Comparison of ENCODE assay signal across 8 cellular contexts in genomic region chr1:51877434-51878306, GRCh38. TPM values are rescaled to one million over a fixed set of nuclear protein-coding genes. Genes with fewer than 3 reads are reported as not detected.
DNase-seq lines count a peak whose midpoint lies in the region; ATAC-seq, FAIRE-seq and TF ChIP-seq lines count a peak whose summit lies in the region.

No MANE protein-coding gene starts in this region.

- POLR2A ChIA-PET in Panc1 (lab: Charles Lee) = interaction anchor here (0.5 to 0.6 kb wide), 2 partner anchors 899 to 1336 kb away, joined by 3 to 8 read pairs; no protein-coding TSS in a partner anchor
- POLR2A ChIA-PET in H1 (lab: Charles Lee; ENCODE audit: partially characterized antibody) = interaction anchor here (0.8 to 2.8 kb wide), 13 partner anchors 8 to 178 kb away, joined by 3 to 17 read pairs (median 4); partner anchors contain the start of gene TXNDC12

- in situ Hi-C loops in Panc1 (cut with HindIII; ENCODE audit: low pct_unique_long_range_greater_than_20kb, low sequenced_read_pairs) = no loop called here

- H3K56ac ChIP-seq in H1 (replicated peaks; ENCODE audit: insufficient read length, low read depth, low read length) = peak overlapping the region; percentile 84

- H4K91ac ChIP-seq in H1 (replicated peaks; ENCODE audit: insufficient read length, low read length) = no peak overlapping the region

- H3K79me1 ChIP-seq in H1 (ENCODE audit: low read depth, low read length) = no peaks in the 10 kb centered on the region

- H3K36me3 ChIP-seq in Panc1 (ENCODE audit: control insufficient read depth, insufficient read depth, low read length) = peaks cover 4% of the 10 kb centered on the region; the same call in 1 of the 2 replicates
- H3K36me3 ChIP-seq in H1 (ENCODE audit: control insufficient read depth in 2 of 4, insufficient read depth in 4 of 4, low read length in 3 of 4) = no peaks in the 10 kb centered on the region; a peak in 1 of 8 replicates
- peaks cover 0 to 17% of the 10 kb centered on the region in 2 donors for H3K36me3 ChIP-seq in muscle layer of duodenum (ENCODE audit: control insufficient read depth in 1 of 2, insufficient read depth in 2 of 2, low read length in 2 of 2)

- H3K79me2 ChIP-seq in H1 (ENCODE audit: control insufficient read depth in 1 of 2, insufficient read depth in 2 of 2, low read length in 2 of 2) = peaks cover 19 to 55% of the 10 kb centered on the region in 2 experiments

- peaks cover 0 to 2% of the 10 kb centered on the region in 2 experiments for H4K20me1 ChIP-seq in H1 (replicated peaks in 1 of 2; ENCODE audit: control insufficient read depth in 1 of 2, insufficient read depth in 2 of 2, low read length in 2 of 2)

- TF ChIP-seq RAD21 in H1 (IDR thresholded peaks at IDR 0.05 in 1 of 2, conservative IDR thresholded peaks at IDR 0.05 in 1 of 2; ENCODE audit: low read depth in 2 of 2, low read length in 2 of 2) = no peak

- H3K23ac ChIP-seq in H1 (ENCODE audit: insufficient read length) = no peak overlapping the region

- TF ChIP-seq EP300 in H1 (IDR thresholded peaks at IDR 0.05; ENCODE audit: borderline replicate concordance in 1 of 2, low read depth in 2 of 2, low read length in 2 of 2) = no peak

- H3K9ac ChIP-seq in H1 (replicated peaks in 1 of 4; ENCODE audit: extremely low read depth in 1 of 4, low read depth in 3 of 4, low read length in 3 of 4) = peak overlapping the region; percentile 77 to 96 (median 92)

- no peak overlapping the region for H2BK120ac ChIP-seq in H1 (replicated peaks; ENCODE audit: low read depth, low read length)

- H3K18ac ChIP-seq in H1 (ENCODE audit: extremely low read depth, low read length) = peak overlapping the region; percentile 99; the same call in 1 of the 2 replicates

- TF ChIP-seq CTCF in Panc1 (IDR thresholded peaks at IDR 0.05) = no peak
- no peak for TF ChIP-seq CTCF in H1 (IDR thresholded peaks at IDR 0.05; ENCODE audit: control extremely low read depth in 1 of 3, insufficient read depth in 1 of 3, low read depth in 1 of 3, low read length in 3 of 3)

- intact Hi-C loops in Panc1 (cut with micrococcal nuclease; ENCODE audit: unreplicated experiment) = no loop called here

- DNase-seq in DMS114 treated with DMSO at 0.1 percent for 48 hours (lab: John Stamatoyannopoulos, UW; ENCODE audit: unreplicated experiment) = peak; percentile 23
- no peak for DNase-seq in Panc1 (ENCODE audit: low read depth, low spot score)
- no peak for DNase-seq in H1 (ENCODE audit: low read depth in 1 of 2, low spot score in 2 of 2)
- no peak for DNase-seq in activated T-cell treated with anti-CD3 and anti-CD28 coated beads for 4 hours

- no peak overlapping the region; the same call in 1 of the 2 replicates for H2AFZ ChIP-seq in H1 (ENCODE audit: low read length)

- ATAC-seq in GM21619 (IDR thresholded peaks at IDR 0.05; ENCODE audit: unreplicated experiment) (peak; percentile 1), Panc1 (peak; percentile 19), GM19463 (IDR thresholded peaks at IDR 0.05; ENCODE audit: unreplicated experiment) (no peak), GM18873 (IDR thresholded peaks at IDR 0.05; ENCODE audit: low FRiP score, unreplicated experiment) (no peak)

- no peak overlapping the region for H2AK5ac ChIP-seq in H1 (ENCODE audit: low read depth, low read length)

- CTCF ChIA-PET in Panc1 (lab: Charles Lee) = no interaction called here
- CTCF ChIA-PET in H1 (lab: Charles Lee; ENCODE audit: partially characterized antibody) = interaction anchor here (0.9 to 1.6 kb wide), 3 partner anchors 9 to 48 kb away, joined by 3 to 4 read pairs (median 3); no protein-coding TSS in a partner anchor

- no peak overlapping the region for H3K14ac ChIP-seq in H1 (ENCODE audit: insufficient read length)

- H3K27me3 ChIP-seq in Panc1 (ENCODE audit: control insufficient read depth, insufficient read depth, low read length) = no peaks in the 10 kb centered on the region
- no peaks in the 10 kb centered on the region; a peak in 1 of 7 replicates for H3K27me3 ChIP-seq in H1 (replicated peaks in 1 of 4; ENCODE audit: control insufficient read depth in 3 of 4, extremely low read depth in 1 of 4, insufficient read depth in 3 of 4, low read length in 3 of 4)
- no peaks in the 10 kb centered on the region for H3K27me3 ChIP-seq in muscle layer of duodenum (ENCODE audit: low read depth, low read length)

- H2BK5ac ChIP-seq in H1 (ENCODE audit: low read depth, low read length) = peak overlapping the region; percentile 97

- peak overlapping the region; percentile 84; the same call in 1 of the 2 replicates for H2BK12ac ChIP-seq in H1 (ENCODE audit: low read depth, low read length)

- H3K4me1 ChIP-seq in Panc1 (ENCODE audit: control insufficient read depth, insufficient read depth, low read length) (peaks cover 25% of the 10 kb centered on the region), H1 (replicated peaks in 1 of 4; ENCODE audit: control insufficient read depth in 3 of 4, insufficient read depth in 4 of 4, low read length in 3 of 4) (peaks cover 2 to 7% (median 3%) of the 10 kb centered on the region in 4 experiments; a peak in 4 of 7 replicates), muscle layer of duodenum (ENCODE audit: control insufficient read depth in 1 of 2, insufficient read depth in 2 of 2, low read length in 2 of 2) (peaks cover 4 to 19% of the 10 kb centered on the region in 2 donors)

- H2BK20ac ChIP-seq in H1 (ENCODE audit: low read length) = no peak overlapping the region

- H3K27ac ChIP-seq in Panc1 (ENCODE audit: low read length) = peak overlapping the region; percentile 95
- H3K27ac ChIP-seq in H1 (ENCODE audit: low read depth, low read length) = peak overlapping the region; percentile 95
- H3K27ac ChIP-seq in muscle layer of duodenum (ENCODE audit: low read length) = peak overlapping the region; percentile 99

- FAIRE-seq in H1 (lab: Jason Lieb, UNC) = no peak

- peak overlapping the region; percentile 93 for H4K5ac ChIP-seq in H1 (ENCODE audit: insufficient read length, low read depth, low read length)

- no peak overlapping the region for H3K4ac ChIP-seq in H1 (replicated peaks; ENCODE audit: insufficient read length, low read depth, low read length)

- 0 out of 3 replicates have a peak, but pooled peaks of 1 of the 2 experiments have one; percentile 7 for TF ChIP-seq POLR2A in H1 (IDR thresholded peaks at IDR 0.05; ENCODE audit: control extremely low read depth in 1 of 2, low read depth in 2 of 2, low read length in 2 of 2)

- BruUV-seq in Panc1 (replicated peaks; lab: Mats Ljungman, UMichigan) = TSS peak; percentile 74

- no peak overlapping the region for H2BK15ac ChIP-seq in H1 (ENCODE audit: low read length)

- H3K4me3 ChIP-seq in Panc1 (ENCODE audit: low read depth in 2 of 2, low read length in 2 of 2) (peak overlapping the region; percentile 92 to 94), H1 (ENCODE audit: extremely low read depth in 1 of 4, insufficient read depth in 2 of 4, low read depth in 3 of 4, low read length in 4 of 4) (peak overlapping the region; percentile 83 to 96 (median 93)), muscle layer of duodenum (ENCODE audit: low read depth in 1 of 2, low read length in 2 of 2) (peak overlapping the region; percentile 97 to 99)

- H3K23me2 ChIP-seq in H1 (ENCODE audit: low read depth, low read length) = peaks cover 5% of the 10 kb centered on the region; the same call in 1 of the 2 replicates

- peak overlapping the region; percentile 75 to 92 for H3K4me2 ChIP-seq in H1 (ENCODE audit: insufficient read depth in 1 of 2, low read depth in 2 of 2, low read length in 2 of 2)

- WGBS in H1 (ENCODE audit: extremely low coverage in 1 of 2, insufficient coverage in 1 of 2, insufficient read length in 1 of 2, insufficient replicate concordance in 2 of 2, low coverage in 1 of 2, low lambda C conversion rate in 2 of 2, missing lambda C conversion rate in 1 of 2), 2 experiments = 17% methylated on average over 20 of the region's 20 CpGs; no CpG with 5 or more reads in 1 of the 2 experiments

- peak overlapping the region; percentile 93; the same call in 1 of the 2 replicates for H4K8ac ChIP-seq in H1 (ENCODE audit: extremely low read depth, insufficient read depth, low read length)

- H3K9me3 ChIP-seq in Panc1 (ENCODE audit: control insufficient read depth, insufficient read depth, low read depth, low read length) (no peaks in the 10 kb centered on the region), H1 (ENCODE audit: insufficient read depth in 2 of 2, low read depth in 1 of 2, low read length in 1 of 2) (no peaks in the 10 kb centered on the region), muscle layer of duodenum (ENCODE audit: control insufficient read depth in 1 of 2, low read length in 2 of 2) (no peaks in the 10 kb centered on the region)

TF ChIP-seq in H1, 55 proteins besides CTCF, POLR2A, EP300 and RAD21 (continues in another document):
- TF ChIP-seq SIRT6 (IDR thresholded peaks at IDR 0.05; ENCODE audit: low read length) = no peak
- TF ChIP-seq SUZ12 (IDR thresholded peaks at IDR 0.05; ENCODE audit: low read length) = no peak
- no peak for TF ChIP-seq BACH1 (IDR thresholded peaks at IDR 0.05; ENCODE audit: low read length)
- TF ChIP-seq USF2 (IDR thresholded peaks at IDR 0.05; ENCODE audit: low read length) = no peak
- TF ChIP-seq RBBP5 (IDR thresholded peaks at IDR 0.05; ENCODE audit: borderline replicate concordance, low read depth, low read length) = no peak
- TF ChIP-seq ASH2L (IDR thresholded peaks at IDR 0.05; ENCODE audit: low read length) = no peak
- no peak for TF ChIP-seq MAX (IDR thresholded peaks at IDR 0.05)
- no peak for TF ChIP-seq POU5F1 (IDR thresholded peaks at IDR 0.05; ENCODE audit: low read depth, low read length)

RNA-seq across cellular contexts. Expression of gene NRDC, which starts 0.9 kb away (rescaled TPM):
- 180 TPM for total RNA-seq in Panc1 (2021; ENCODE audit: unreplicated experiment)
- polyA plus RNA-seq in Panc1 (2012; ENCODE audit: insufficient read length) = 118 TPM
- 177 and 182 TPM in 2 replicates for total RNA-seq in H1 (2021; fragmentation: NEBNext Ultra II Directional; extraction: Animal tissue kit (Norgen Biotek cat#: 25700))
- 61.6 and 70.2 TPM in 2 replicates for polyA plus RNA-seq in H1 (2011; rRNA removed)
- polyA plus RNA-seq in H1 (2011; cell fraction: cytosol; rRNA removed) = 89.1 TPM
- 139 TPM for polyA plus RNA-seq in H1 (2011; cell fraction: nucleus; rRNA removed)
- polyA plus RNA-seq in H1 (2012, experiment 1 of 2) = 178 to 211 TPM (median 191 TPM) in 4 replicates
- 9.6 TPM for polyA plus RNA-seq in H1 (2012, experiment 2 of 2)
- 123 TPM for polyA plus RNA-seq in H1 (2013, experiment 1 of 2)
- polyA plus RNA-seq in H1 (2013, experiment 2 of 2) = 115 TPM
- 136 and 138 TPM in 2 replicates for polyA minus RNA-seq in H1 (2011; rRNA and poly(A)+ RNA removed)
- polyA minus RNA-seq in H1 (2011; cell fraction: cytosol; rRNA and poly(A)+ RNA removed) = 51.7 TPM
- polyA minus RNA-seq in H1 (2011; cell fraction: nucleus; rRNA and poly(A)+ RNA removed) = 89.1 TPM

Comparison
In these comparisons a context has a peak if more than half of its experiments do, and no peak if none do; other contexts are left out.
1. ATAC-seq: peak in GM21619 (single experiment) and Panc1 (single experiment); none in GM19463 (single experiment) and GM18873 (single experiment).
2. Peak in every context shown above with its lines, with median percentiles within 50 percentile points of each other: H3K27ac ChIP-seq and H3K4me3 ChIP-seq.